ENCODE assay signal across 8 cellular contexts in genomic region chr7:18495412-18496335, GRCh38. TPM values are rescaled to one million over a fixed set of nuclear protein-coding genes. Genes with fewer than 3 reads are reported as not detected.
DNase-seq lines count a peak whose midpoint lies in the region; FAIRE-seq and TF ChIP-seq lines count a peak whose summit lies in the region.

Gene HDAC9 (plus strand): TSS chr7:18495749. CDS start chr7:18496303, 554 bp downstream.

- peak within 1 kb of the TSS; percentile 91 for H3K4me2 ChIP-seq in GM23248 (ENCODE audit: unreplicated experiment)
- H3K4me2 ChIP-seq in endothelial cell of umbilical vein (ENCODE audit: insufficient read depth, low read length), result peak within 1 kb of the TSS; percentile 12
- peak within 1 kb of the TSS; percentile 4 for H3K4me2 ChIP-seq in mesendoderm (ENCODE audit: low read length)

- H2AFZ ChIP-seq in GM23248 (peak within 1 kb of the TSS; percentile 76), endothelial cell of umbilical vein (ENCODE audit: low read depth, low read length) (peak within 1 kb of the TSS; percentile 20)

- POLR2A ChIA-PET in endothelial cell of umbilical vein (lab: Charles Lee), result no interaction called here

- H3K9ac ChIP-seq in GM23248 (peak within 1 kb of the TSS; percentile 77), endothelial cell of umbilical vein (replicated peaks; ENCODE audit: extremely low read depth, insufficient read depth, low read length) (no peak within 1 kb of the TSS), mesendoderm (ENCODE audit: low read length) (peak within 1 kb of the TSS; percentile 16)

- H3K9me2 ChIP-seq in GM23248 (ENCODE audit: insufficient read depth), result no peaks in the 10 kb centered on the region

- H4K20me1 ChIP-seq in GM23248 (ENCODE audit: insufficient read depth) (no peaks in the 10 kb centered on the region), endothelial cell of umbilical vein (replicated peaks; ENCODE audit: control insufficient read depth, extremely low read depth, insufficient read depth, low read length) (no peaks in the 10 kb centered on the region)

- no peak within 1 kb of the TSS for H2BK5ac ChIP-seq in mesendoderm (ENCODE audit: low read length)

- H3F3A ChIP-seq in GM23248 (ENCODE audit: insufficient read depth), result peaks cover 19% of the 10 kb centered on the region

- H4K8ac ChIP-seq in mesendoderm (ENCODE audit: low read depth, low read length), result no peak within 1 kb of the TSS

- H3K56ac ChIP-seq in mesendoderm (ENCODE audit: low read length), result peak within 1 kb of the TSS; percentile 40

- peak within 1 kb of the TSS; percentile 74 for H3K4me3 ChIP-seq in GM12864 (ENCODE audit: low read depth, low read length)
- peak within 1 kb of the TSS; percentile 54 for H3K4me3 ChIP-seq in GM23248
- no peak within 1 kb of the TSS for H3K4me3 ChIP-seq in endothelial cell of umbilical vein (replicated peaks in 1 of 3; ENCODE audit: insufficient read depth in 1 of 3, low read depth in 1 of 3, low read length in 3 of 3)
- H3K4me3 ChIP-seq in mesendoderm (ENCODE audit: low read length), result no peak within 1 kb of the TSS
- H3K4me3 ChIP-seq in tibial nerve, result peak within 1 kb of the TSS; percentile 17 to 49 (median 30)

- peak within 1 kb of the TSS; percentile 75 for H3K18ac ChIP-seq in mesendoderm (ENCODE audit: low read length)

- H3K79me2 ChIP-seq in GM23248 (ENCODE audit: insufficient read depth) (no peaks in the 10 kb centered on the region), endothelial cell of umbilical vein (ENCODE audit: control insufficient read depth, insufficient read depth, low read length) (no peaks in the 10 kb centered on the region), mesendoderm (ENCODE audit: control insufficient read depth, insufficient read depth, low read length) (no peaks in the 10 kb centered on the region)

- no peak for TF ChIP-seq POLR2A in endothelial cell of umbilical vein (IDR thresholded peaks at IDR 0.05; ENCODE audit: low read depth, low read length)
- TF ChIP-seq POLR2A in tibial nerve (IDR thresholded peaks at IDR 0.05), result no peak

- H3K36me3 ChIP-seq in GM23248 (ENCODE audit: low read depth) (no peaks in the 10 kb centered on the region), endothelial cell of umbilical vein (ENCODE audit: control insufficient read depth in 2 of 2, extremely low read depth in 1 of 2, insufficient read depth in 2 of 2, low read length in 2 of 2) (no peaks in the 10 kb centered on the region), mesendoderm (ENCODE audit: control insufficient read depth, insufficient read depth, low read length) (no peaks in the 10 kb centered on the region), tibial nerve (no peaks in the 10 kb centered on the region)

- H4K5ac ChIP-seq in mesendoderm (ENCODE audit: low read length), result no peak within 1 kb of the TSS

- intact Hi-C loops in endothelial cell of umbilical vein (cut with micrococcal nuclease), result loop anchor here (5.0 kb wide), 1 partner anchor 88 kb away; no protein-coding TSS in a partner anchor

- peak within 1 kb of the TSS; percentile 36 for H3K4ac ChIP-seq in mesendoderm (ENCODE audit: low read depth, low read length)

- DNase-seq in GM12864 (ENCODE audit: low read depth) (peak; percentile 68), GM23248 (peak; percentile 83), M059J (ENCODE audit: low read depth) (peak; percentile 71), SIG-M5 treated with dmso at 0.1 percent for 504 hours (lab: John Stamatoyannopoulos, UW; ENCODE audit: unreplicated experiment) (peak; percentile 58), endothelial cell of umbilical vein (ENCODE audit: low read depth, low spot score) (peak; percentile 63), mesendoderm (peak; percentile 83), tibial nerve (ENCODE audit: low spot score in 2 of 2) (no peak)
- DNase-seq in activated CD4-positive, CD25-positive, alpha-beta regulatory T cell (lab: John Stamatoyannopoulos, UW), result no peak

- no peak within 1 kb of the TSS for H2AK5ac ChIP-seq in mesendoderm (ENCODE audit: low read length)

- H3K27me3 ChIP-seq in GM23248 (replicated peaks; ENCODE audit: insufficient read depth) (no peaks in the 10 kb centered on the region), endothelial cell of umbilical vein (ENCODE audit: control insufficient read depth in 2 of 2, insufficient read depth in 2 of 2, low read length in 2 of 2) (no peaks in the 10 kb centered on the region), mesendoderm (ENCODE audit: insufficient read depth, low read length, poor library complexity) (no peaks in the 10 kb centered on the region), tibial nerve (no peaks in the 10 kb centered on the region)

- H3K23ac ChIP-seq in mesendoderm (ENCODE audit: low read length), result no peak within 1 kb of the TSS

- no peaks in the 10 kb centered on the region for H3K79me1 ChIP-seq in mesendoderm (ENCODE audit: low read length)

- no peaks in the 10 kb centered on the region for H3K9me1 ChIP-seq in endothelial cell of umbilical vein (replicated peaks; ENCODE audit: control insufficient read depth, extremely low read depth, insufficient read depth, low read length)

- peaks cover 18% of the 10 kb centered on the region for H3K4me1 ChIP-seq in GM23248 (ENCODE audit: insufficient read depth)
- H3K4me1 ChIP-seq in endothelial cell of umbilical vein (ENCODE audit: control insufficient read depth, extremely low read depth, insufficient read depth, low read length), result peaks cover 4% of the 10 kb centered on the region
- H3K4me1 ChIP-seq in mesendoderm (ENCODE audit: control insufficient read depth, low read depth, low read length), result peaks cover 3% of the 10 kb centered on the region
- H3K4me1 ChIP-seq in tibial nerve, result peaks cover 0 to 21% (median 5%) of the 10 kb centered on the region in 4 donors

- peak in 1 of 2 donors; percentile 6 for TF ChIP-seq EP300 in tibial nerve (IDR thresholded peaks at IDR 0.05)

- TF ChIP-seq CTCF in GM12864 (IDR thresholded peaks at IDR 0.05; ENCODE audit: low read depth, low read length, missing control alignments), result no peak
- no peak for TF ChIP-seq CTCF in endothelial cell of umbilical vein (IDR thresholded peaks at IDR 0.05; ENCODE audit: extremely low read depth in 1 of 2, insufficient read depth in 1 of 2, low read depth in 1 of 2, low read length in 2 of 2)
- TF ChIP-seq CTCF in tibial nerve (IDR thresholded peaks at IDR 0.05), result no peak

- WGBS in GM23248 (ENCODE audit: low coverage in 1 of 2, low lambda C conversion rate in 2 of 2, missing lambda C conversion rate in 2 of 2), 2 experiments, result 8 to 11% methylated on average over 18 of the region's 18 CpGs
- no CpG with 5 or more reads among the region's 18 CpGs for WGBS in mesendoderm (ENCODE audit: extremely low coverage, insufficient coverage, low lambda C conversion rate)
- 8% methylated on average over 18 of the region's 18 CpGs for WGBS in tibial nerve, 2 donors

- in situ Hi-C loops in GM23248 (cut with MboI), result no loop called here

- H3K9me3 ChIP-seq in GM23248 (ENCODE audit: low read depth) (no peaks in the 10 kb centered on the region), endothelial cell of umbilical vein (replicated peaks; ENCODE audit: control insufficient read depth, insufficient read depth, low read length) (no peaks in the 10 kb centered on the region), tibial nerve (no peaks in the 10 kb centered on the region)

- H2BK15ac ChIP-seq in mesendoderm (replicated peaks; ENCODE audit: low read depth), result peak within 1 kb of the TSS; percentile 45

- dilution Hi-C loops in endothelial cell of umbilical vein (cut with MboI; ENCODE audit: extremely low pct_ligation_motif_present, low sequenced_read_pairs), result no loop called here

- H2BK120ac ChIP-seq in mesendoderm (ENCODE audit: low read depth, low read length), result peak within 1 kb of the TSS; percentile 92

- peak; percentile 74 for FAIRE-seq in endothelial cell of umbilical vein (lab: Jason Lieb, UNC)

- CTCF ChIA-PET in endothelial cell of umbilical vein (lab: Charles Lee), result interaction anchor here (1.0 to 3.3 kb wide), 6 partner anchors 7 to 143 kb away, joined by 3 to 12 read pairs (median 5); no protein-coding TSS in a partner anchor

- H3K27ac ChIP-seq in GM23248, result peak within 1 kb of the TSS; percentile 89
- no peak within 1 kb of the TSS for H3K27ac ChIP-seq in endothelial cell of umbilical vein (ENCODE audit: insufficient read depth, low read depth, low read length)
- H3K27ac ChIP-seq in mesendoderm (ENCODE audit: low read depth, low read length), result peak within 1 kb of the TSS; percentile 1
- H3K27ac ChIP-seq in tibial nerve, result peak within 1 kb of the TSS in 3 of 4 donors; percentile 8 to 75 (median 71)

- BruUV-seq in endothelial cell of umbilical vein (replicated peaks; lab: Mats Ljungman, UMichigan), result TSS peak; percentile 11

TF ChIP-seq in endothelial cell of umbilical vein, 7 proteins besides CTCF, POLR2A, EP300 and RAD21:
- TF ChIP-seq GATA2 (IDR thresholded peaks at IDR 0.05; ENCODE audit: insufficient read depth, insufficient read length, low read depth, low read length) (no peak), MYC (IDR thresholded peaks at IDR 0.05; ENCODE audit: low read depth, low read length) (no peak), FOS (IDR thresholded peaks at IDR 0.05; ENCODE audit: borderline replicate concordance, insufficient read depth, low read length) (no peak), EZH2 (IDR thresholded peaks at IDR 0.05; ENCODE audit: borderline replicate concordance, low read depth, low read length, severe bottlenecking) (no peak), POLR2AphosphoS5 (IDR thresholded peaks at IDR 0.05; ENCODE audit: insufficient read depth, low read depth, low read length) (no peak), MAX (IDR thresholded peaks at IDR 0.05; ENCODE audit: insufficient read depth, insufficient read length) (no peak), JUN (IDR thresholded peaks at IDR 0.05; ENCODE audit: borderline replicate concordance, insufficient read depth, insufficient read length, low read depth) (no peak)

RNA-seq across cellular contexts. Expression of gene HDAC9, which starts in this region (rescaled TPM):
- 1.6 and 2.1 TPM in 2 replicates for total RNA-seq in GM23248 (2014; rRNA removed; shearing (Covaris generic))
- polyA plus RNA-seq in GM23248 (2016; fragmentation: Nextera tagmentation; extraction: Ambion mirVana) (1.5 and 1.6 TPM in 2 replicates), endothelial cell of umbilical vein (1.8 and 2.8 TPM in 2 replicates)
- 25.3 and 27.6 TPM in 2 replicates for total RNA-seq in M059J (2014; rRNA removed; shearing (Covaris generic))
- total RNA-seq in endothelial cell of umbilical vein (11.6 and 14.6 TPM in 2 replicates), tibial nerve (10 to 100 TPM; 10.3 to 48.4 (median 12.2) TPM)
- polyA plus RNA-seq in endothelial cell of umbilical vein (2011; cell fraction: cytosol; rRNA removed), result 1.4 and 1.9 TPM in 2 replicates
- polyA plus RNA-seq in endothelial cell of umbilical vein (2011; cell fraction: nucleus; rRNA removed), result 3.8 and 6.5 TPM in 2 replicates
- 1.7 and 2.6 TPM in 2 replicates for polyA plus RNA-seq in endothelial cell of umbilical vein (2012)
- polyA minus RNA-seq in endothelial cell of umbilical vein, result 24.3 and 25.2 TPM in 2 replicates
- not detected for polyA minus RNA-seq in endothelial cell of umbilical vein (2011; cell fraction: cytosol; rRNA and poly(A)+ RNA removed)
- 36.2 and 37.7 TPM in 2 replicates for polyA minus RNA-seq in endothelial cell of umbilical vein (2011; cell fraction: nucleus; rRNA and poly(A)+ RNA removed)
- polyA plus RNA-seq in mesendoderm (2013, experiment 1 of 2), result 2.6 TPM
- 2.6 TPM for polyA plus RNA-seq in mesendoderm (2013, experiment 2 of 2)

Comparison
In these comparisons a context has a peak if more than half of its experiments do, and no peak if none do; other contexts are left out.
1. DNase-seq: peak in GM12864 (single experiment), GM23248 (single experiment), M059J (single experiment), SIG-M5 treated with dmso at 0.1 percent for 504 hours (single experiment), endothelial cell of umbilical vein (single experiment) and mesendoderm (single experiment); none in tibial nerve (0 of 2) and activated CD4-positive, CD25-positive, alpha-beta regulatory T cell (0 of 4).
2. H3K4me3 ChIP-seq: peak in GM12864 (single experiment), GM23248 (single experiment) and tibial nerve (4 of 4); none in endothelial cell of umbilical vein (0 of 3) and mesendoderm (single experiment).
3. H3K4me2 ChIP-seq: peak in every context shown above with its lines; median percentile 91 in GM23248; 12 in endothelial cell of umbilical vein; 4 in mesendoderm.